ENCODE assay signal across 8 cellular contexts in genomic region chr2:197452754-197453122, GRCh38. TPM values are rescaled to one million over a fixed set of nuclear protein-coding genes. Genes with fewer than 3 reads are reported as not detected.
A peak's percentile ranks its signal among the peaks of the same experiment; 100 is the strongest.
DNase-seq lines count a peak whose midpoint lies in the region; ATAC-seq and TF ChIP-seq lines count a peak whose summit lies in the region.

No MANE protein-coding gene starts in this region.

- H3K36me3 ChIP-seq in Panc1 (ENCODE audit: control insufficient read depth, insufficient read depth, low read length) (no peaks in the 10 kb centered on the region; the same call in 1 of the 2 replicates), ovary (no peaks in the 10 kb centered on the region)

- WGBS in ovary, 3 donors, result 2 to 4% (median 2%) methylated on average over 11 of the region's 11 CpGs

- CTCF ChIA-PET in Panc1 (lab: Charles Lee), result no interaction called here

- H3K27me3 ChIP-seq in Panc1 (ENCODE audit: control insufficient read depth, insufficient read depth, low read length) (no peaks in the 10 kb centered on the region), ovary (no peaks in the 10 kb centered on the region)

- peak; percentile 34 for DNase-seq in COLO829 (ENCODE audit: low spot score)
- DNase-seq in Panc1 (ENCODE audit: low read depth, low spot score), result no peak
- DNase-seq in epithelial cell of prostate (ENCODE audit: low read depth, low spot score), result peak; percentile 8
- DNase-seq in ovary, result no peak
- no peak for DNase-seq in KBM-7
- DNase-seq in mesenteric fat pad (ENCODE audit: low spot score), result no peak
- no peak for DNase-seq in ACHN

- H3K4me1 ChIP-seq in Panc1 (ENCODE audit: control insufficient read depth, insufficient read depth, low read length), result peaks cover 6% of the 10 kb centered on the region
- peaks cover 3% of the 10 kb centered on the region for H3K4me1 ChIP-seq in ovary (ENCODE audit: insufficient read depth)

- H3K4me3 ChIP-seq in Panc1 (ENCODE audit: low read depth in 2 of 2, low read length in 2 of 2) (peak overlapping the region; percentile 77 to 85), ovary (peak overlapping the region; percentile 55)

- intact Hi-C loops in Panc1 (cut with micrococcal nuclease; ENCODE audit: unreplicated experiment) (no loop called here), ovary (cut with DNase I) (loop anchor here in 3 of 4 donors (2.0 to 5.0 kb wide), 2 partner anchors 18 to 45 kb away; partner anchors contain the start of genes HSPD1 (in 2 of the 3) and SF3B1 (in 1 of the 3))

- TSS peak; percentile 98 for BruUV-seq in Panc1 (replicated peaks; lab: Mats Ljungman, UMichigan)

- TF ChIP-seq EP300 in ovary (IDR thresholded peaks at IDR 0.05), result no peak

- in situ Hi-C loops in Panc1 (cut with HindIII; ENCODE audit: low pct_unique_long_range_greater_than_20kb, low sequenced_read_pairs) (no loop called here), KBM-7 (cut with MboI; ENCODE audit: low pct_unique_long_range_greater_than_20kb, low sequenced_read_pairs) (no loop called here), ACHN (cut with HindIII; ENCODE audit: low pct_ligation_motif_present, low pct_unique_long_range_greater_than_20kb, low sequenced_read_pairs) (no loop called here)

- no peaks in the 10 kb centered on the region for H3K9me3 ChIP-seq in Panc1 (ENCODE audit: control insufficient read depth, insufficient read depth, low read depth, low read length)
- no peaks in the 10 kb centered on the region for H3K9me3 ChIP-seq in ovary

- TF ChIP-seq CTCF in Panc1 (IDR thresholded peaks at IDR 0.05) (no peak), ovary (IDR thresholded peaks at IDR 0.05) (no peak)

- POLR2A ChIA-PET in Panc1 (lab: Charles Lee), result interaction anchor here (0.8 to 2.7 kb wide), 3 partner anchors 15 to 47 kb away, joined by 3 to 15 read pairs (median 4); partner anchors contain the start of genes HSPD1 and SF3B1

- H3K27ac ChIP-seq in Panc1 (ENCODE audit: low read length) (peak overlapping the region; percentile 96), epithelial cell of prostate (peak overlapping the region; percentile 98), ovary (peak overlapping the region; percentile 50 to 99)

- ATAC-seq in Panc1 (no peak), GM21367 (IDR thresholded peaks at IDR 0.05; ENCODE audit: unreplicated experiment) (no peak)

- TF ChIP-seq POLR2A in ovary (IDR thresholded peaks at IDR 0.05), result no peak

RNA-seq across cellular contexts. Expression of gene COQ10B, which starts 0.6 kb away (rescaled TPM):
- total RNA-seq in Panc1 (2021; ENCODE audit: unreplicated experiment) (34.7 TPM), ovary (10 to 100 TPM; 16.4 to 23.1 (median 18.4) TPM), mesenteric fat pad (38.2 TPM)
- 17.4 TPM for polyA plus RNA-seq in Panc1 (2012; ENCODE audit: insufficient read length)
- polyA plus RNA-seq in ovary, result 10 to 100 TPM; 12.8 to 16.0 TPM

RNA-seq across cellular contexts. Expression of gene SF3B1, which starts 17.9 kb away (rescaled TPM):
- total RNA-seq in Panc1 (2021; ENCODE audit: unreplicated experiment) (275 TPM), ovary (100 to 1,000 TPM; 190 to 336 (median 245) TPM), mesenteric fat pad (206 TPM)
- 178 TPM for polyA plus RNA-seq in Panc1 (2012; ENCODE audit: insufficient read length)
- 100 to 1,000 TPM; 189 to 245 TPM for polyA plus RNA-seq in ovary

RNA-seq across cellular contexts. Expression of gene HSPD1, which starts 46.9 kb away (rescaled TPM):
- total RNA-seq in Panc1 (2021; ENCODE audit: unreplicated experiment), result 553 TPM
- polyA plus RNA-seq in Panc1 (2012; ENCODE audit: insufficient read length), result 376 TPM
- 100 to 1,000 TPM; 146 to 289 (median 192) TPM for total RNA-seq in ovary
- polyA plus RNA-seq in ovary, result 100 to 1,000 TPM; 153 to 343 TPM
- 234 TPM for total RNA-seq in mesenteric fat pad

RNA-seq across cellular contexts. Expression of gene HSPE1, which starts 47.4 kb away (rescaled TPM):
- total RNA-seq in Panc1 (2021; ENCODE audit: unreplicated experiment), result 278 TPM
- 401 TPM for polyA plus RNA-seq in Panc1 (2012; ENCODE audit: insufficient read length)
- total RNA-seq in ovary, result 100 to 1,000 TPM in 1 of 7 donors, 10 to 100 TPM in 6; 57.8 to 110 (median 69.5) TPM
- polyA plus RNA-seq in ovary, result 100 to 1,000 TPM in 1 of 2 donors, 10 to 100 TPM in 1; 67.2 to 128 TPM
- total RNA-seq in mesenteric fat pad, result 95.8 TPM

Comparison
In these comparisons a context has a peak if more than half of its experiments do, and no peak if none do; other contexts are left out.
1. DNase-seq: peak in COLO829 (single experiment) and epithelial cell of prostate (single experiment); none in Panc1 (single experiment), ovary (0 of 5), KBM-7 (single experiment), mesenteric fat pad (single experiment) and ACHN (single experiment).
2. Peak in every context shown above with its lines, with median percentiles within 50 percentile points of each other: H3K27ac ChIP-seq.